Comparison of ENCODE assay signal across 9 cellular contexts in the genomic region with DNA sequence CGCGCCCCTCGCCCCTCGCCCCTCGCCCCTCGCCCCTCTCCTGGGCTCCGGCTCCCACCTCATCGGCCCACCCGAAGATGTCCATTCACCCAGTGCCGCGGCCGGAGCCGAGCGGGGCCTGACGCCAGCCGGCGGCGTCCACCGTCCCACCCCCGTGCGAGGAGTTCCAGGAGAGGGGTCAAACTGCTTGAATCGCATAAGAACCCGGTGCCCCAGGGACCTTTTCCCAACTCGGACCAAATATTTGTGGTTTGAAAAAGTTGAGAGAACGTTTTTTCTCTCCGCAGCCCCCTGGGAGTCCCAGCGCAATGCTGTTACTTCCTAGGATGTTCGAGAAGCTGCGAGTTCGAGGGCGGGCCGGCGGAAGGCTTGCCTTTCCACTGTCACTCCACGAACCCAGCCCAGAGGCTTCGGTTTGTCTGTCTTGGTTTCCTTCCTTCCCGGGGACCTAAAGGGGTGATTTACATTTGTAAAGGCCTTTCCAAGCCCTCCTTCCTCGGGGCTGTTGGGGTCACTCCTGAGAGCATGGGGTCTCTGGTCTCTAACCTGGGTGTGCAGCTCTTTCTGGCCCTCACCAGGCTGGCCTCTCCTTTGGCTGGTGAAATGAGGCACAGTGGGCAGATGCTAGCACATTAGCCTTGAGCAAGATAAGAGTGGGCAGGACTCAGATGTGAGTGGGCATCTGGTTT. TPM values are rescaled to one million over a fixed set of nuclear protein-coding genes. Genes with fewer than 3 reads are reported as not detected.
A peak's percentile ranks its signal among the peaks of the same experiment; 100 is the strongest.
DNase-seq lines count a peak whose midpoint lies in the region; ATAC-seq and TF ChIP-seq lines count a peak whose summit lies in the region.
"Had no signal": no experiment of that assay in that cellular context is flagged by ENCODE, and none has a peak within 500 bp of the region (broad histone marks: within the 10 kb centered on the region; RNA-seq: fewer than 3 reads in every experiment).

No MANE protein-coding gene starts in this region.

- peak in 1 of 2 donors; percentile 40 for ATAC-seq in upper lobe of left lung (ENCODE audit: low FRiP score in 2 of 2)

- no peaks in the 10 kb centered on the region for H3K27me3 Mint-ChIP-seq in activated T-cell treated with anti-CD3 and anti-CD28 coated beads, Interleukin-2, amount 50 U/mL, for 24 hours
- peaks cover 44% of the 10 kb centered on the region for H3K27me3 Mint-ChIP-seq in endodermal cell (ENCODE audit: insufficient read depth)

- H3K9me3 Mint-ChIP-seq in activated T-cell treated with anti-CD3 and anti-CD28 coated beads, Interleukin-2, amount 50 U/mL, for 24 hours = no peaks in the 10 kb centered on the region
- H3K9me3 Mint-ChIP-seq in endodermal cell = no peaks in the 10 kb centered on the region

- TF ChIP-seq POLR2A in upper lobe of left lung (IDR thresholded peaks at IDR 0.05) = no peak

- peak; percentile 45 for DNase-seq in activated T-cell treated with anti-CD3 and anti-CD28 coated beads, Interleukin-2, amount 50 U/mL, for 24 hours
- DNase-seq in activated T-cell treated with anti-CD3 and anti-CD28 coated beads for 4 hours (no peak), endodermal cell (peak; percentile 65), upper lobe of left lung (peak in 1 of 2 donors; percentile 87), NCI-H146 treated with DMSO at 0.1 percent for 48 hours (lab: John Stamatoyannopoulos, UW; ENCODE audit: unreplicated experiment) (no peak), HUDEP-2 (lab: John Stamatoyannopoulos, UW; ENCODE audit: unreplicated experiment in 76 of 76) (no peak)
- no peak for DNase-seq in activated CD4-positive, alpha-beta T cell treated with anti-CD3 and anti-CD28 coated beads for 4 hours
- DNase-seq: NCI-H1105 treated with DMSO at 0.1 percent for 48 hours had no signal

- 25 to 41% methylated on average over 10 to 31 of the region's 37 CpGs for WGBS in endodermal cell (ENCODE audit: insufficient coverage in 1 of 2, insufficient read length in 1 of 2), 2 experiments
- WGBS in upper lobe of left lung, 2 donors = 25 to 46% methylated on average over 8 to 24 of the region's 37 CpGs

- no peak for TF ChIP-seq EP300 in upper lobe of left lung (IDR thresholded peaks at IDR 0.05)

- H3K27me3 ChIP-seq in endodermal cell (ENCODE audit: control insufficient read depth, insufficient read depth, low read length, poor library complexity, severe bottlenecking) (peaks cover 49% of the 10 kb centered on the region), muscle layer of duodenum (ENCODE audit: low read depth, low read length) (no peaks in the 10 kb centered on the region), upper lobe of left lung (no peaks in the 10 kb centered on the region)

- H3K4me1 ChIP-seq in endodermal cell (ENCODE audit: control insufficient read depth, insufficient read depth, low read length) (peaks cover 4% of the 10 kb centered on the region), muscle layer of duodenum (ENCODE audit: control insufficient read depth in 1 of 2, insufficient read depth in 2 of 2, low read length in 2 of 2) (peaks cover 5 to 16% of the 10 kb centered on the region in 2 donors), upper lobe of left lung (peaks cover 40 to 60% (median 52%) of the 10 kb centered on the region in 4 donors)

- H3K4me3 Mint-ChIP-seq in activated T-cell treated with anti-CD3 and anti-CD28 coated beads, Interleukin-2, amount 50 U/mL, for 24 hours = peak overlapping the region; percentile 76
- peak overlapping the region; percentile 63 for H3K4me3 Mint-ChIP-seq in endodermal cell

- no peaks in the 10 kb centered on the region for H3K36me3 ChIP-seq in endodermal cell (ENCODE audit: control insufficient read depth, insufficient read depth, low read length)
- H3K36me3 ChIP-seq in muscle layer of duodenum (ENCODE audit: control insufficient read depth in 1 of 2, insufficient read depth in 2 of 2, low read length in 2 of 2) = no peaks in the 10 kb centered on the region
- no peaks in the 10 kb centered on the region for H3K36me3 ChIP-seq in upper lobe of left lung

- H3K9ac ChIP-seq in endodermal cell (ENCODE audit: extremely low read depth, low read length, poor library complexity, severe bottlenecking) = no peak overlapping the region

- H3K36me3 Mint-ChIP-seq in activated T-cell treated with anti-CD3 and anti-CD28 coated beads, Interleukin-2, amount 50 U/mL, for 24 hours (ENCODE audit: low read depth) = no peaks in the 10 kb centered on the region
- no peaks in the 10 kb centered on the region for H3K36me3 Mint-ChIP-seq in endodermal cell (ENCODE audit: low read depth)

- no peak overlapping the region for H3K27ac ChIP-seq in endodermal cell (ENCODE audit: low read depth, low read length)
- peak overlapping the region; percentile 1 for H3K27ac ChIP-seq in muscle layer of duodenum (ENCODE audit: low read length)
- H3K27ac ChIP-seq in upper lobe of left lung = peak overlapping the region; percentile 83 to 91 (median 90)

- H3K9me3 ChIP-seq in endodermal cell (ENCODE audit: control insufficient read depth, low read length) = no peaks in the 10 kb centered on the region
- no peaks in the 10 kb centered on the region for H3K9me3 ChIP-seq in muscle layer of duodenum (ENCODE audit: control insufficient read depth in 1 of 2, low read length in 2 of 2)
- H3K9me3 ChIP-seq in upper lobe of left lung = no peaks in the 10 kb centered on the region

- H3K4me3 ChIP-seq in endodermal cell (ENCODE audit: low read length) (no peak overlapping the region), muscle layer of duodenum (ENCODE audit: low read depth in 1 of 2, low read length in 2 of 2) (peak overlapping the region in 1 of 2 donors; percentile 62), upper lobe of left lung (peak overlapping the region; percentile 0 to 54 (median 42))

- H3K27ac Mint-ChIP-seq in activated T-cell treated with anti-CD3 and anti-CD28 coated beads, Interleukin-2, amount 50 U/mL, for 24 hours = peak overlapping the region; percentile 91
- H3K27ac Mint-ChIP-seq in endodermal cell = no peak overlapping the region

- no peak for TF ChIP-seq CTCF in endodermal cell (conservative IDR thresholded peaks at IDR 0.05)
- TF ChIP-seq CTCF in upper lobe of left lung (IDR thresholded peaks at IDR 0.05) = no peak

- H3K4me1 Mint-ChIP-seq in activated T-cell treated with anti-CD3 and anti-CD28 coated beads, Interleukin-2, amount 50 U/mL, for 24 hours (ENCODE audit: low read depth) = peaks cover 95% of the 10 kb centered on the region
- peaks cover 24% of the 10 kb centered on the region for H3K4me1 Mint-ChIP-seq in endodermal cell

RNA-seq across cellular contexts. Expression of a gene that starts 38.0 kb away (rescaled TPM):
- total RNA-seq in endodermal cell (10 to 100 TPM; 34.3 to 36.4 TPM), upper lobe of left lung (100 to 1,000 TPM in 1 of 6 donors, 10 to 100 TPM in 5; 29.3 to 107 (median 79.0) TPM)
- 24.1 TPM for polyA plus RNA-seq in endodermal cell (2013, experiment 1 of 2)
- polyA plus RNA-seq in endodermal cell (2013, experiment 2 of 2) = 23.3 TPM

Comparison
In these comparisons a context has a peak if more than half of its experiments do, and no peak if none do; other contexts are left out.
1. DNase-seq: peak in activated T-cell treated with anti-CD3 and anti-CD28 coated beads, Interleukin-2, amount 50 U/mL, for 24 hours (single experiment) and endodermal cell (single experiment); none in activated T-cell treated with anti-CD3 and anti-CD28 coated beads for 4 hours (single experiment), NCI-H146 treated with DMSO at 0.1 percent for 48 hours (single experiment), HUDEP-2 (0 of 76) and activated CD4-positive, alpha-beta T cell treated with anti-CD3 and anti-CD28 coated beads for 4 hours (0 of 2).